22 cellular contexts compared by ENCODE assay signal in the genomic region with DNA sequence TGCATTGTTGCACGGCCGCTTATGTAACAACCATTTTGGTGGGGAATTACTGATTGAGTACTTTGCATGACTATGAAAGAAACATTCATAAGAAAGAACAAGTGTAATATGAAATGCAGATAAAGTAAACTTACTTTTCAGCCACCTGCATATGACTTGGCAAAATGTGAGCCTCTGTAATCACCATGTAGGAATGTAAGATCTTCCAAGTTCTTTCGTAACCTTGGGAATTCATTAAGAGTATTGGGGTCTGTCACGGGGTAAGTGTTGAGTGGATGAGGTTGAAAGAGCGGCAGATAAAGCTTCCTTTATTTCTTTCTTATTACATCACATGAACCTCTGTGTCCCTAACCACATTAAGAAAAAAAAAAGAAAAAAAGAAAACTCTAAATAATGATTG.
DNase-seq lines count a peak whose midpoint lies in the region; ATAC-seq and TF ChIP-seq lines count a peak whose summit lies in the region.
"Had no signal": no experiment of that assay in that cellular context is flagged by ENCODE, and none has a peak within 500 bp of the region (broad histone marks: within the 10 kb centered on the region; RNA-seq: fewer than 3 reads in every experiment).

No MANE protein-coding gene starts in this region.

- no peak overlapping the region for H3K27ac ChIP-seq in trophoblast cell (ENCODE audit: low read depth, low read length)
- no peak overlapping the region for H3K27ac ChIP-seq in naive thymus-derived CD4-positive, alpha-beta T cell (ENCODE audit: low read depth, low read length)
- H3K27ac ChIP-seq: cardiac muscle cell, gastroesophageal sphincter, SJCRH30 had no signal

- no peak overlapping the region for H3K9ac ChIP-seq in trophoblast cell (ENCODE audit: low read length)

- intact Hi-C loops in Calu3 (cut with micrococcal nuclease; ENCODE audit: unreplicated experiment) = loop anchor here (5.0 to 10.0 kb wide), 3 partner anchors 197 to 506 kb away; partner anchors contain the start of gene NR3C2
- intact Hi-C loops in naive thymus-derived CD4-positive, alpha-beta T cell (cut with micrococcal nuclease) = no loop called here

- no peak for TF ChIP-seq CTCF in Calu3 (IDR thresholded peaks at IDR 0.05; ENCODE audit: unreplicated experiment)
- TF ChIP-seq CTCF in fibroblast of the aortic adventitia (IDR thresholded peaks at IDR 0.05; ENCODE audit: insufficient read depth, low read length) = no peak

- no CpG with 5 or more reads among the region's 5 CpGs for WGBS in trophoblast cell (ENCODE audit: extremely low coverage, insufficient coverage, insufficient read length)

- H4K91ac ChIP-seq in trophoblast cell (ENCODE audit: low read depth, low read length) = no peak overlapping the region

- peak; percentile 16 for DNase-seq in Calu3
- peak; percentile 10 for DNase-seq in SK-MEL-5 (ENCODE audit: low read depth, low spot score)
- peak; percentile 56 for DNase-seq in fibroblast of the aortic adventitia (ENCODE audit: low read depth)
- peak; percentile 19 to 68 for DNase-seq in trophoblast cell
- no peak for DNase-seq in ureter (ENCODE audit: low spot score)
- no peak for DNase-seq in epidermal melanocyte (ENCODE audit: insufficient read length, low spot score)
- DNase-seq in naive thymus-derived CD4-positive, alpha-beta T cell = no peak
- DNase-seq in NCI-H524 treated with DMSO at 0.1 percent for 48 hours (lab: John Stamatoyannopoulos, UW) = no peak
- DNase-seq: activated CD4-positive, alpha-beta T cell treated with anti-CD3 and anti-CD28 coated beads, Interleukin-2, amount 10 ng/mL, durations not matched to agents 24 days and 14 days; activated CD8-positive, alpha-beta memory T cell treated with anti-CD3 and anti-CD28 coated beads, Interleukin-2, amount 10 ng/mL, durations not matched to agents 7 days and 5 days; dermis blood vessel endothelial cell; MM.1S; NCI-H146; NCI-H748 treated with DMSO at 0.1 percent for 48 hours; SJCRH30; stimulated activated CD4-positive, alpha-beta T cell treated with anti-CD3 and anti-CD28 coated beads, Interleukin-2, amount 100 ng/mL, for 48 hours; stimulated activated naive CD4-positive, alpha-beta T cell treated with Interleukin-2 at 50 U/mL for 16 hours had no signal

- no peaks in the 10 kb centered on the region for H3K9me3 ChIP-seq in trophoblast cell (ENCODE audit: insufficient read depth, low read depth, low read length)
- no peaks in the 10 kb centered on the region for H3K9me3 ChIP-seq in naive thymus-derived CD4-positive, alpha-beta T cell (ENCODE audit: control insufficient read depth in 2 of 3, low read length in 3 of 3)
- H3K9me3 ChIP-seq: gastroesophageal sphincter, SJCRH30 had no signal

- no peaks in the 10 kb centered on the region for H3K79me2 ChIP-seq in trophoblast cell (ENCODE audit: control insufficient read depth, insufficient read depth, low read length, poor library complexity)

- CTCF ChIA-PET in Calu3 (lab: Charles Lee) = interaction anchor here (0.6 to 0.7 kb wide), 3 partner anchors 44 to 226 kb away, joined by 3 to 4 read pairs (median 3); no protein-coding TSS in a partner anchor
- CTCF ChIA-PET in naive thymus-derived CD4-positive, alpha-beta T cell (lab: Charles Lee) = no interaction called here

- no peaks in the 10 kb centered on the region for H3K27me3 Mint-ChIP-seq in Calu3 (ENCODE audit: unreplicated experiment)
- peaks cover 0 to 7% (median 0%) of the 10 kb centered on the region in 5 donors for H3K27me3 Mint-ChIP-seq in naive thymus-derived CD4-positive, alpha-beta T cell
- H3K27me3 Mint-ChIP-seq: activated CD4-positive, alpha-beta T cell treated with anti-CD3 and anti-CD28 coated beads, Interleukin-2, amount 10 ng/mL, durations not matched to agents 24 days and 14 days; type B pancreatic cell had no signal

- peaks cover 42% of the 10 kb centered on the region for H3K4me1 Mint-ChIP-seq in Calu3 (ENCODE audit: low read depth, unreplicated experiment)
- H3K4me1 Mint-ChIP-seq in naive thymus-derived CD4-positive, alpha-beta T cell = no peaks in the 10 kb centered on the region
- H3K4me1 Mint-ChIP-seq: activated CD4-positive, alpha-beta T cell treated with anti-CD3 and anti-CD28 coated beads, Interleukin-2, amount 10 ng/mL, durations not matched to agents 24 days and 14 days; activated CD8-positive, alpha-beta memory T cell treated with anti-CD3 and anti-CD28 coated beads, Interleukin-2, amount 10 ng/mL, durations not matched to agents 7 days and 5 days had no signal

- H2BK12ac ChIP-seq in trophoblast cell (ENCODE audit: low read length) = no peak overlapping the region

- H3K4me2 ChIP-seq in trophoblast cell (ENCODE audit: low read length) = no peak overlapping the region
- H3K4me2 ChIP-seq: smooth muscle cell had no signal

- no peaks in the 10 kb centered on the region for H3K79me1 ChIP-seq in trophoblast cell (ENCODE audit: low read length)

- no peak overlapping the region for H2AFZ ChIP-seq in trophoblast cell (ENCODE audit: insufficient read depth, low read length, poor library complexity)

- no peaks in the 10 kb centered on the region for H3K36me3 Mint-ChIP-seq in Calu3 (ENCODE audit: insufficient read depth, unreplicated experiment)
- H3K36me3 Mint-ChIP-seq in naive thymus-derived CD4-positive, alpha-beta T cell = no peaks in the 10 kb centered on the region
- H3K36me3 Mint-ChIP-seq: activated CD8-positive, alpha-beta memory T cell treated with anti-CD3 and anti-CD28 coated beads, Interleukin-2, amount 10 ng/mL, durations not matched to agents 7 days and 5 days; type B pancreatic cell had no signal

- no peak overlapping the region for H4K12ac ChIP-seq in trophoblast cell (ENCODE audit: low read depth, low read length)

- no peaks in the 10 kb centered on the region for H3K9me3 Mint-ChIP-seq in Calu3 (ENCODE audit: low read depth, unreplicated experiment)
- H3K9me3 Mint-ChIP-seq in naive thymus-derived CD4-positive, alpha-beta T cell = peaks cover 0 to 5% (median 0%) of the 10 kb centered on the region in 11 donors
- H3K9me3 Mint-ChIP-seq: activated CD4-positive, alpha-beta T cell treated with anti-CD3 and anti-CD28 coated beads, Interleukin-2, amount 10 ng/mL, durations not matched to agents 24 days and 14 days; activated T-helper 2 cell treated with anti-CD3 and anti-CD28 coated beads, Interferon-gamma antibody, Interleukin-2, Interleukin-4, amounts not matched to agents 10 μg/mL and 5 μg/mL and 100 μg/mL, durations not matched to agents 14 hours and 24 hours and 36 hours; type B pancreatic cell had no signal

- H2BK120ac ChIP-seq in trophoblast cell (ENCODE audit: insufficient read depth, low read length, poor library complexity) = no peak overlapping the region

- no peaks in the 10 kb centered on the region for H3K27me3 ChIP-seq in trophoblast cell (ENCODE audit: insufficient read depth, low read length)
- no peaks in the 10 kb centered on the region for H3K27me3 ChIP-seq in naive thymus-derived CD4-positive, alpha-beta T cell (ENCODE audit: control insufficient read depth in 2 of 2, insufficient read depth in 2 of 2, low read length in 2 of 2)
- H3K27me3 ChIP-seq: cardiac muscle cell, gastroesophageal sphincter, SJCRH30 had no signal

- no TSS peak for BruUV-seq in Calu3 (replicated peaks; lab: Mats Ljungman, UMichigan)

- no peak overlapping the region for H2AK5ac ChIP-seq in trophoblast cell (ENCODE audit: low read length)

- H3K14ac ChIP-seq in trophoblast cell (ENCODE audit: low read length) = no peak overlapping the region

- no peak overlapping the region for H3K23ac ChIP-seq in trophoblast cell (ENCODE audit: low read length)

- H2BK5ac ChIP-seq in trophoblast cell (ENCODE audit: low read depth, low read length, poor library complexity) = no peak overlapping the region

- H3K4me1 ChIP-seq in trophoblast cell (ENCODE audit: control insufficient read depth in 1 of 2, insufficient read depth in 2 of 2, low read length in 2 of 2) = peaks cover 4 to 10% of the 10 kb centered on the region in 2 experiments
- no peaks in the 10 kb centered on the region for H3K4me1 ChIP-seq in naive thymus-derived CD4-positive, alpha-beta T cell (ENCODE audit: control insufficient read depth in 2 of 2, insufficient read depth in 2 of 2, low read length in 2 of 2)
- H3K4me1 ChIP-seq: SJCRH30 had no signal

- peak overlapping the region; percentile 74 for H3K27ac Mint-ChIP-seq in Calu3 (ENCODE audit: unreplicated experiment)
- no peak overlapping the region for H3K27ac Mint-ChIP-seq in naive thymus-derived CD4-positive, alpha-beta T cell
- H3K27ac Mint-ChIP-seq: activated CD4-positive, alpha-beta T cell treated with anti-CD3 and anti-CD28 coated beads, Interleukin-2, amount 10 ng/mL, durations not matched to agents 24 days and 14 days; activated CD8-positive, alpha-beta memory T cell treated with anti-CD3 and anti-CD28 coated beads, Interleukin-2, amount 10 ng/mL, durations not matched to agents 7 days and 5 days; activated T-helper 2 cell treated with anti-CD3 and anti-CD28 coated beads, Interferon-gamma antibody, Interleukin-2, Interleukin-4, amounts not matched to agents 10 μg/mL and 5 μg/mL and 100 μg/mL, durations not matched to agents 14 hours and 24 hours and 36 hours; type B pancreatic cell had no signal

- no peaks in the 10 kb centered on the region for H3K36me3 ChIP-seq in trophoblast cell (ENCODE audit: control insufficient read depth in 1 of 2, insufficient read depth in 2 of 2, low read length in 2 of 2)
- no peaks in the 10 kb centered on the region for H3K36me3 ChIP-seq in naive thymus-derived CD4-positive, alpha-beta T cell (ENCODE audit: control insufficient read depth in 2 of 3, insufficient read depth in 3 of 3, low read length in 3 of 3)
- H3K36me3 ChIP-seq: cardiac muscle cell, gastroesophageal sphincter, SJCRH30 had no signal

- H4K8ac ChIP-seq in trophoblast cell (ENCODE audit: low read depth, low read length) = no peak overlapping the region

- no peak for ATAC-seq in naive thymus-derived CD4-positive, alpha-beta T cell
- ATAC-seq: activated CD8-positive, alpha-beta memory T cell treated with anti-CD3 and anti-CD28 coated beads, Interleukin-2, amount 10 ng/mL, durations not matched to agents 7 days and 5 days; gastroesophageal sphincter had no signal

- H3K4ac ChIP-seq in trophoblast cell (ENCODE audit: low read depth, low read length) = no peak overlapping the region

- H3K4me3 ChIP-seq in fibroblast of the aortic adventitia (ENCODE audit: low read depth, low read length) (no peak overlapping the region), trophoblast cell (ENCODE audit: low read depth, low read length) (no peak overlapping the region)
- no peak overlapping the region for H3K4me3 ChIP-seq in naive thymus-derived CD4-positive, alpha-beta T cell (ENCODE audit: low read length)
- H3K4me3 ChIP-seq: cardiac muscle cell, gastroesophageal sphincter, SJCRH30, smooth muscle cell had no signal

- in situ Hi-C loops in SK-MEL-5 (cut with HindIII; ENCODE audit: low pct_unique_long_range_greater_than_20kb, low sequenced_read_pairs) = no loop called here

- H3K18ac ChIP-seq in trophoblast cell (ENCODE audit: low read length) = no peak overlapping the region

- POLR2A ChIA-PET in naive thymus-derived CD4-positive, alpha-beta T cell (lab: Charles Lee) = no interaction called here

- H3K4me3 Mint-ChIP-seq in Calu3 (ENCODE audit: low read depth, unreplicated experiment) = peak overlapping the region; percentile 3
- no peak overlapping the region for H3K4me3 Mint-ChIP-seq in naive thymus-derived CD4-positive, alpha-beta T cell
- H3K4me3 Mint-ChIP-seq: activated CD4-positive, alpha-beta T cell treated with anti-CD3 and anti-CD28 coated beads, Interleukin-2, amount 10 ng/mL, durations not matched to agents 24 days and 14 days; activated CD8-positive, alpha-beta memory T cell treated with anti-CD3 and anti-CD28 coated beads, Interleukin-2, amount 10 ng/mL, durations not matched to agents 7 days and 5 days; type B pancreatic cell had no signal

Comparison
In these comparisons a context has a peak if more than half of its experiments do, and no peak if none do; other contexts are left out.
1. DNase-seq: peak in Calu3 (single experiment), SK-MEL-5 (single experiment), fibroblast of the aortic adventitia (single experiment) and trophoblast cell (2 of 2); none in ureter (single experiment), epidermal melanocyte (single experiment), naive thymus-derived CD4-positive, alpha-beta T cell (0 of 9) and NCI-H524 treated with DMSO at 0.1 percent for 48 hours (single experiment).